Comparison of ENCODE assay signal across 10 cellular contexts in genomic region chr2:27716301-27717069, GRCh38. TPM values are rescaled to one million over a fixed set of nuclear protein-coding genes. Genes with fewer than 3 reads are reported as not detected.
A peak's percentile ranks its signal among the peaks of the same experiment; 100 is the strongest.
DNase-seq lines count a peak whose midpoint lies in the region; TF ChIP-seq lines count a peak whose summit lies in the region.
"Had no signal": no experiment of that assay in that cellular context is flagged by ENCODE, and none has a peak within 500 bp of the region (broad histone marks: within the 10 kb centered on the region; RNA-seq: fewer than 3 reads in every experiment).

No MANE protein-coding gene starts in this region.

- peak overlapping the region; percentile 74 for H2BK5ac ChIP-seq in trophoblast cell (ENCODE audit: low read depth, low read length, poor library complexity)

- H4K8ac ChIP-seq in trophoblast cell (ENCODE audit: low read depth, low read length) = peak overlapping the region; percentile 73

- intact Hi-C loops in dorsolateral prefrontal cortex (cut with DNase I) = no loop called here

- peak overlapping the region; percentile 64 for H2BK120ac ChIP-seq in trophoblast cell (ENCODE audit: insufficient read depth, low read length, poor library complexity)

- peak overlapping the region; percentile 35 for H3K14ac ChIP-seq in trophoblast cell (ENCODE audit: low read length)

- H3K4me3 ChIP-seq in SJCRH30 = peak overlapping the region; percentile 59
- H3K4me3 ChIP-seq in cardiac muscle cell = peak overlapping the region; percentile 16
- H3K4me3 ChIP-seq in trophoblast cell (ENCODE audit: low read depth, low read length) = no peak overlapping the region
- H3K4me3 ChIP-seq in dorsolateral prefrontal cortex = peak overlapping the region in 1 of 59 donors; percentile 17

- TF ChIP-seq CTCF in cardiac muscle cell (IDR thresholded peaks at IDR 0.05; ENCODE audit: low read depth, low read length) (no peak), dorsolateral prefrontal cortex (IDR thresholded peaks at IDR 0.05 in 54 of 56, conservative IDR thresholded peaks at IDR 0.05 in 2 of 56; ENCODE audit: low read depth in 1 of 56, partially characterized antibody in 56 of 56) (no peak)

- peak overlapping the region; percentile 37 for H2AFZ ChIP-seq in trophoblast cell (ENCODE audit: insufficient read depth, low read length, poor library complexity)

- H3K23ac ChIP-seq in trophoblast cell (ENCODE audit: low read length) = no peak overlapping the region

- WGBS in trophoblast cell (ENCODE audit: extremely low coverage, insufficient coverage, insufficient read length) = no CpG with 5 or more reads among the region's 25 CpGs

- H3K9me3 ChIP-seq in ES-I3 (ENCODE audit: control insufficient read depth, insufficient read depth, low read length) (no peaks in the 10 kb centered on the region), SJCRH30 (replicated peaks) (no peaks in the 10 kb centered on the region), cardiac muscle cell (ENCODE audit: low read depth) (no peaks in the 10 kb centered on the region), trophoblast cell (ENCODE audit: insufficient read depth, low read depth, low read length) (no peaks in the 10 kb centered on the region)
- H3K9me3 ChIP-seq: spleen had no signal

- peak overlapping the region; percentile 57 for H3K4ac ChIP-seq in trophoblast cell (ENCODE audit: low read depth, low read length)

- no peak overlapping the region for H2AK5ac ChIP-seq in trophoblast cell (ENCODE audit: low read length)

- peaks cover 2% of the 10 kb centered on the region for H3K79me2 ChIP-seq in trophoblast cell (ENCODE audit: control insufficient read depth, insufficient read depth, low read length, poor library complexity)

- DNase-seq in SJCRH30 (peak; percentile 54 to 62), cardiac muscle cell (ENCODE audit: low read depth in 1 of 2, low spot score in 1 of 2) (peak in 1 of 2 donors; percentile 42), trophoblast cell (no peak), foreskin melanocyte (no peak), NCI-H187 (lab: John Stamatoyannopoulos, UW) (no peak), Ammon's horn (ENCODE audit: low spot score) (no peak), dorsolateral prefrontal cortex (no peak)
- DNase-seq: GF-D8, spleen had no signal

- H3K27me3 ChIP-seq in SJCRH30 (no peaks in the 10 kb centered on the region), cardiac muscle cell (no peaks in the 10 kb centered on the region), trophoblast cell (ENCODE audit: insufficient read depth, low read length) (no peaks in the 10 kb centered on the region), dorsolateral prefrontal cortex (no peaks in the 10 kb centered on the region)

- H3K36me3 ChIP-seq in ES-I3 (ENCODE audit: insufficient read depth, low read length) (no peaks in the 10 kb centered on the region), SJCRH30 (no peaks in the 10 kb centered on the region), cardiac muscle cell (no peaks in the 10 kb centered on the region), trophoblast cell (ENCODE audit: control insufficient read depth in 1 of 2, insufficient read depth in 2 of 2, low read length in 2 of 2) (no peaks in the 10 kb centered on the region)
- H3K36me3 ChIP-seq: spleen had no signal

- H3K27ac ChIP-seq in SJCRH30 (peak overlapping the region; percentile 45; the same call in 1 of the 2 replicates), cardiac muscle cell (peak overlapping the region; percentile 95), trophoblast cell (ENCODE audit: low read depth, low read length) (peak overlapping the region; percentile 42), dorsolateral prefrontal cortex (peak overlapping the region in 24 of 59 donors; percentile 4 to 79 (median 48))

- peaks cover 16% of the 10 kb centered on the region for H3K4me1 ChIP-seq in ES-I3 (ENCODE audit: insufficient read depth, low read length)
- H3K4me1 ChIP-seq in SJCRH30 = peaks cover 18% of the 10 kb centered on the region
- H3K4me1 ChIP-seq in cardiac muscle cell (ENCODE audit: low read depth) = peaks cover 28% of the 10 kb centered on the region
- H3K4me1 ChIP-seq in trophoblast cell (ENCODE audit: control insufficient read depth in 1 of 2, insufficient read depth in 2 of 2, low read length in 2 of 2) = peaks cover 5 to 14% of the 10 kb centered on the region in 2 experiments

- H2BK12ac ChIP-seq in trophoblast cell (ENCODE audit: low read length) = no peak overlapping the region

- peak overlapping the region; percentile 55 for H3K4me2 ChIP-seq in trophoblast cell (ENCODE audit: low read length)

- peaks cover 9% of the 10 kb centered on the region for H3K79me1 ChIP-seq in trophoblast cell (ENCODE audit: low read length)

- H3K9ac ChIP-seq in ES-I3 (ENCODE audit: low read depth, low read length) (peak overlapping the region; percentile 53), trophoblast cell (ENCODE audit: low read length) (peak overlapping the region; percentile 29)

- H4K91ac ChIP-seq in trophoblast cell (ENCODE audit: low read depth, low read length) = peak overlapping the region; percentile 81

- no peak overlapping the region for H4K12ac ChIP-seq in trophoblast cell (ENCODE audit: low read depth, low read length)

- peak overlapping the region; percentile 80 for H3K18ac ChIP-seq in trophoblast cell (ENCODE audit: low read length)

RNA-seq across cellular contexts. Expression of gene SLC4A1AP, which starts 52.8 kb away (rescaled TPM):
- 36.0 and 41.6 TPM in 2 replicates for total RNA-seq in SJCRH30 (2014; rRNA removed; shearing (Covaris generic))
- total RNA-seq in cardiac muscle cell (30.2 and 34.8 TPM in 2 replicates), dorsolateral prefrontal cortex (10 to 100 TPM; 23.6 to 51.6 (median 39.4) TPM)
- polyA plus RNA-seq in cardiac muscle cell = 35.9 and 40.3 TPM in 2 replicates
- polyA plus RNA-seq in trophoblast cell (2013) = 22.4 and 23.3 TPM in 2 replicates

RNA-seq across cellular contexts. Expression of gene SUPT7L, which starts 53.1 kb away (rescaled TPM):
- 48.5 and 51.2 TPM in 2 replicates for total RNA-seq in SJCRH30 (2014; rRNA removed; shearing (Covaris generic))
- total RNA-seq in cardiac muscle cell (37.8 and 38.0 TPM in 2 replicates), dorsolateral prefrontal cortex (10 to 100 TPM; 35.6 to 63.4 (median 50.9) TPM)
- 34.3 and 38.3 TPM in 2 replicates for polyA plus RNA-seq in cardiac muscle cell
- 28.1 and 28.7 TPM in 2 replicates for polyA plus RNA-seq in trophoblast cell (2013)

RNA-seq across cellular contexts. Expression of gene MRPL33, which starts 55.0 kb away (rescaled TPM):
- 180 and 212 TPM in 2 replicates for total RNA-seq in SJCRH30 (2014; rRNA removed; shearing (Covaris generic))
- 46.6 and 78.6 TPM in 2 replicates for total RNA-seq in cardiac muscle cell
- polyA plus RNA-seq in cardiac muscle cell = 240 and 271 TPM in 2 replicates
- 276 and 290 TPM in 2 replicates for polyA plus RNA-seq in trophoblast cell (2013)
- total RNA-seq in dorsolateral prefrontal cortex = 100 to 1,000 TPM in 5 of 120 experiments, 10 to 100 TPM in 115; 40.3 to 106 (median 70.5) TPM

Comparison
In these comparisons a context has a peak if more than half of its experiments do, and no peak if none do; other contexts are left out.
1. DNase-seq: peak in SJCRH30 (2 of 2); none in trophoblast cell (0 of 2), foreskin melanocyte (single experiment), NCI-H187 (0 of 2), Ammon's horn (single experiment) and dorsolateral prefrontal cortex (0 of 10).